ENCODE assay signal across 2 cellular contexts in the genomic region with DNA sequence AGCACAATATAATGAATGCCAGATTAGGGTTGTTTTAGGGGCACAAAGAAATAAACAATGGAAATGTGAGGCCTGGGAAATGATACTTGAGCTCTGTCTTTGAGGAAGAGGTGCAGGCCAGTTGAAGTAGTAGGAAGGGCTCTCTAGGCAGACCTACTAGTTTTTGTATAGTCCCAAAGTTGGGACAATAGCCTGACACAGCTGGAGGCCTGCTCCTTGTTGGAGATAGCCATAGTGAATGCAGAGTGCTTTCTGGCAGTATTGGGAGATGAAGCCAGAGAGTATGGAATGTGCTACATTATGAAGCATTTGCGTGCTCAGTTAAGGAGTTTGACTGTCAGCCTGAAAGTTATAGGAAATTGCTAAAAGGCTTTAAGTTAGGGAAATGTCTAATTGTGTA.
TF ChIP-seq lines count a peak whose summit lies in the region.

No MANE protein-coding gene starts in this region.

TF ChIP-seq in A549, 52 proteins besides CTCF, POLR2A, EP300 and RAD21 (continued from another document):
- TF ChIP-seq, protein P1, sequence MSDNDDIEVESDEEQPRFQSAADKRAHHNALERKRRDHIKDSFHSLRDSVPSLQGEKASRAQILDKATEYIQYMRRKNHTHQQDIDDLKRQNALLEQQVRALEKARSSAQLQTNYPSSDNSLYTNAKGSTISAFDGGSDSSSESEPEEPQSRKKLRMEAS (IDR thresholded peaks at IDR 0.05), result no peak
- TF ChIP-seq FOXS1 (CRISPR knock-in tag; IDR thresholded peaks at IDR 0.05) (no peak), ZNF302 (CRISPR knock-in tag; IDR thresholded peaks at IDR 0.05) (no peak), NPAS2 (CRISPR knock-in tag; IDR thresholded peaks at IDR 0.05; ENCODE audit: borderline replicate concordance) (no peak), KDM1A (IDR thresholded peaks at IDR 0.05; ENCODE audit: low read depth) (no peak), FOSL2 (IDR thresholded peaks at IDR 0.05) (no peak), FOSL2 (CRISPR knock-in tag; IDR thresholded peaks at IDR 0.05) (no peak), ZC3H11A (IDR thresholded peaks at IDR 0.05) (no peak), HOXB5 (CRISPR knock-in tag; IDR thresholded peaks at IDR 0.05) (no peak), KDM5A (IDR thresholded peaks at IDR 0.05) (no peak), MYC (IDR thresholded peaks at IDR 0.05; ENCODE audit: borderline replicate concordance, low read length) (no peak)
- TF ChIP-seq, protein P2, sequence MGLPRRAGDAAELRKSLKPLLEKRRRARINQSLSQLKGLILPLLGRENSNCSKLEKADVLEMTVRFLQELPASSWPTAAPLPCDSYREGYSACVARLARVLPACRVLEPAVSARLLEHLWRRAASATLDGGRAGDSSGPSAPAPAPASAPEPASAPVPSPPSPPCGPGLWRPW (IDR thresholded peaks at IDR 0.05), result no peak
- TF ChIP-seq, protein P3, sequence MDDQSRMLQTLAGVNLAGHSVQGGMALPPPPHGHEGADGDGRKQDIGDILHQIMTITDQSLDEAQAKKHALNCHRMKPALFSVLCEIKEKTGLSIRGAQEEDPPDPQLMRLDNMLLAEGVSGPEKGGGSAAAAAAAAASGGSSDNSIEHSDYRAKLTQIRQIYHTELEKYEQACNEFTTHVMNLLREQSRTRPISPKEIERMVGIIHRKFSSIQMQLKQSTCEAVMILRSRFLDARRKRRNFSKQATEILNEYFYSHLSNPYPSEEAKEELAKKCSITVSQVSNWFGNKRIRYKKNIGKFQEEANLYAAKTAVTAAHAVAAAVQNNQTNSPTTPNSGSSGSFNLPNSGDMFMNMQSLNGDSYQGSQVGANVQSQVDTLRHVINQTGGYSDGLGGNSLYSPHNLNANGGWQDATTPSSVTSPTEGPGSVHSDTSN (IDR thresholded peaks at IDR 0.05), result no peak

TF ChIP-seq in H1, 55 proteins besides CTCF, POLR2A, EP300 and RAD21 (continued from another document):
- TF ChIP-seq, protein P4, sequence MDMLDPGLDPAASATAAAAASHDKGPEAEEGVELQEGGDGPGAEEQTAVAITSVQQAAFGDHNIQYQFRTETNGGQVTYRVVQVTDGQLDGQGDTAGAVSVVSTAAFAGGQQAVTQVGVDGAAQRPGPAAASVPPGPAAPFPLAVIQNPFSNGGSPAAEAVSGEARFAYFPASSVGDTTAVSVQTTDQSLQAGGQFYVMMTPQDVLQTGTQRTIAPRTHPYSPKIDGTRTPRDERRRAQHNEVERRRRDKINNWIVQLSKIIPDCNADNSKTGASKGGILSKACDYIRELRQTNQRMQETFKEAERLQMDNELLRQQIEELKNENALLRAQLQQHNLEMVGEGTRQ (IDR thresholded peaks at IDR 0.05; ENCODE audit: low read length), result no peak
- no peak for TF ChIP-seq RNF2 (IDR thresholded peaks at IDR 0.05; ENCODE audit: borderline replicate concordance, low read depth, low read length, missing control alignments, poor library complexity, severe bottlenecking)
- no peak for TF ChIP-seq NANOG (IDR thresholded peaks at IDR 0.05; ENCODE audit: insufficient read depth, low read depth, low read length, poor library complexity, severe bottlenecking)
- TF ChIP-seq KDM5A (IDR thresholded peaks at IDR 0.05; ENCODE audit: low read length), result no peak
- TF ChIP-seq FOSL1 (IDR thresholded peaks at IDR 0.05; ENCODE audit: insufficient read depth, low read depth, low read length), result no peak
- TF ChIP-seq HDAC2 (IDR thresholded peaks at IDR 0.05; ENCODE audit: borderline replicate concordance in 1 of 2, low read depth in 2 of 2, low read length in 2 of 2), result no peak
- TF ChIP-seq, protein P5, sequence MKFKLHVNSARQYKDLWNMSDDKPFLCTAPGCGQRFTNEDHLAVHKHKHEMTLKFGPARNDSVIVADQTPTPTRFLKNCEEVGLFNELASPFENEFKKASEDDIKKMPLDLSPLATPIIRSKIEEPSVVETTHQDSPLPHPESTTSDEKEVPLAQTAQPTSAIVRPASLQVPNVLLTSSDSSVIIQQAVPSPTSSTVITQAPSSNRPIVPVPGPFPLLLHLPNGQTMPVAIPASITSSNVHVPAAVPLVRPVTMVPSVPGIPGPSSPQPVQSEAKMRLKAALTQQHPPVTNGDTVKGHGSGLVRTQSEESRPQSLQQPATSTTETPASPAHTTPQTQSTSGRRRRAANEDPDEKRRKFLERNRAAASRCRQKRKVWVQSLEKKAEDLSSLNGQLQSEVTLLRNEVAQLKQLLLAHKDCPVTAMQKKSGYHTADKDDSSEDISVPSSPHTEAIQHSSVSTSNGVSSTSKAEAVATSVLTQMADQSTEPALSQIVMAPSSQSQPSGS (IDR thresholded peaks at IDR 0.05; ENCODE audit: low read length), result no peak
- no peak for TF ChIP-seq EGR1 (IDR thresholded peaks at IDR 0.05; ENCODE audit: borderline replicate concordance, low read depth, low read length)
- TF ChIP-seq SIN3A (conservative IDR thresholded peaks at IDR 0.05 in 1 of 2, IDR thresholded peaks at IDR 0.05 in 1 of 2; ENCODE audit: low read depth in 1 of 2, low read length in 2 of 2), result no peak
